ENCODE assay signal across 9 cellular contexts in the genomic region with DNA sequence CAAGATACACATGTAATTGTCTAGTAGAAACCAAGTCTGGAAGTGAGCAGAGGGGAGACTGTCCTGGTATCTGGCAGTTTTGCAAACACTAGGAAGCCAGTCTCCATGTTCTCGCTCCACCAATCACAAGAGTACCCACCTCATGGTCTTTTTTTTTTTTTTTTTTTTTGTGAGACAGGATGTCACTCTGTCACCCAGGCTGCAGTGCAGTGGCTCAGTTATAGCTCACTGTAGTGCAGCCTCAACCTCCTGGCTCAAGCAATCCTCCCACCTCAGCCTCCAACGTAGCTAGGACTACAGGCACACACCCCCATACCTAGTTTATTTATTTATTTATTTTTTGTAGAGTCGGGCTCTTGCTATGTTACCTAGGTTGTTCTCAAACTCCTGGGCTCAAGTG.
"Had no signal": no experiment of that assay in that cellular context is flagged by ENCODE, and none has a peak within 500 bp of the region (broad histone marks: within the 10 kb centered on the region; RNA-seq: fewer than 3 reads in every experiment).

No MANE protein-coding gene starts in this region.

- H3K4me1 ChIP-seq: HAP-1 had no signal

- H3K9ac ChIP-seq: GM23248 had no signal

- H3K36me3 ChIP-seq: HAP-1 had no signal

- H3K27ac Mint-ChIP-seq: GM23338, H9, HFFc6 had no signal

- H3K4me3 Mint-ChIP-seq: GM23338, H9, HFFc6 had no signal

- H3K9me3 Mint-ChIP-seq: H9, HFFc6 had no signal

- H3K27ac ChIP-seq: GM23248 had no signal

- H2AFZ ChIP-seq: GM23248, GM23338 had no signal

- H3K9me3 ChIP-seq: HAP-1 had no signal

- H3K4me3 ChIP-seq: GM23248, GM23338, HAP-1 had no signal

- H3K4me2 ChIP-seq: GM23338 had no signal

- DNase-seq: GM23248, GOT3, H7, H9, HCEC 1CT, HFFc6 had no signal

- ATAC-seq: GM23338, HCT116 had no signal
